ENCODE assay signal across 9 cellular contexts in the genomic region with DNA sequence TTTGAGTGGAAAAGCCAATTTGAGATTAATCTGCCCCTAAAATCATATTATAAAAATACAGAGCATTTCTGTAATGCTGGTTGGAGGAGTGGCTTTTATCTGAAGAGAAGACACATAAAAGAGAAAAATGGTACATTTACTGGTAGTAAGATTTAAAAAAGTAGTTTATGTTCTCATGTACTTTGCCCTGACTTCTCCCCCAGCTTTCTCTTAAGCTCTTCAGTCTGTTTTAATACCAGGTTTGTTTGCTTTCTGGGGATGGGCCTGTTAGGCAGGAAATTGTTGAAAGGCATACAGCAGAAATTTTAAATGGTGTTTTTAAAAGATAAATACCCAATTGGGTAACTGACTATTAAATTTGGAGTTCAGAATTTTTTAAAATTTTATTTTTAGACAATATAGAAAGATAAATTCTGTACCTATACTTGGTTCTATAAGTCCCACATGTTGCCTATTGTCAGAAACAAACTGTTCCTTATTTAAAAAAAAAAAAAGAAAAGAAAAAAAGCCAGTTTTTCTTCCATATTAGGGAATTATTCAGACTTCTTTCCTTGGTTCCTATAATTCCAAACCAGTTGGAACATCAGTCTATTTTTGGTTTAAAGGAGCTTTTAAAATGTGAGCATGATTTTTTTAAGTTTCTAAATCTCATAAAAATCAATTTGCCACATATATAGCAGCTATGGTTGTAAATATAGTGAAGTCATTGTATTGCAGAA.
A peak's percentile ranks its signal among the peaks of the same experiment; 100 is the strongest.
DNase-seq lines count a peak whose midpoint lies in the region; ATAC-seq and TF ChIP-seq lines count a peak whose summit lies in the region.
"Had no signal": no experiment of that assay in that cellular context is flagged by ENCODE, and none has a peak within 500 bp of the region (broad histone marks: within the 10 kb centered on the region; RNA-seq: fewer than 3 reads in every experiment).

No MANE protein-coding gene starts in this region.

- no peaks in the 10 kb centered on the region for H3K36me3 ChIP-seq in GM23338 (ENCODE audit: insufficient read depth)
- no peaks in the 10 kb centered on the region for H3K36me3 ChIP-seq in lower lobe of right lung

- H3K4me1 ChIP-seq in GM23338 (ENCODE audit: insufficient read depth) (peaks cover 30% of the 10 kb centered on the region), lower lobe of right lung (peaks cover 28% of the 10 kb centered on the region)

- H3K4me3 ChIP-seq in GM23338 (no peak overlapping the region), lower lobe of right lung (no peak overlapping the region)
- H3K4me3 ChIP-seq: lung had no signal

- no peak overlapping the region for H3K4me3 Mint-ChIP-seq in GM23338
- H3K4me3 Mint-ChIP-seq in activated CD8-positive, alpha-beta T cell treated with anti-CD3 and anti-CD28 coated beads for 36 hours = no peak overlapping the region

- no peaks in the 10 kb centered on the region for H4K20me1 ChIP-seq in GM23338 (replicated peaks; ENCODE audit: insufficient read depth)

- peaks cover 2% of the 10 kb centered on the region for H3K27me3 Mint-ChIP-seq in GM23338 (ENCODE audit: insufficient read depth, low read depth, poor library complexity)
- no peaks in the 10 kb centered on the region for H3K27me3 Mint-ChIP-seq in activated CD8-positive, alpha-beta T cell treated with anti-CD3 and anti-CD28 coated beads for 36 hours

- TF ChIP-seq CTCF in 22Rv1 (IDR thresholded peaks at IDR 0.05) (no peak), GM23338 (conservative IDR thresholded peaks at IDR 0.05; ENCODE audit: low read depth in 2 of 2) (no peak), lower lobe of right lung (IDR thresholded peaks at IDR 0.05) (no peak)
- TF ChIP-seq CTCF in activated CD8-positive, alpha-beta T cell treated with anti-CD3 and anti-CD28 coated beads for 36 hours (IDR thresholded peaks at IDR 0.05) = no peak

- no peaks in the 10 kb centered on the region for H3K9me3 Mint-ChIP-seq in GM23338
- H3K9me3 Mint-ChIP-seq in activated CD8-positive, alpha-beta T cell treated with anti-CD3 and anti-CD28 coated beads for 36 hours = no peaks in the 10 kb centered on the region

- POLR2A ChIA-PET in activated CD8-positive, alpha-beta T cell treated with anti-CD3 and anti-CD28 coated beads for 36 hours (lab: Charles Lee) = interaction anchor here (1.0 to 4.1 kb wide), 10 partner anchors 9 to 207 kb away, joined by 3 to 21 read pairs (median 5); no protein-coding TSS in a partner anchor

- DNase-seq in GM23338 (ENCODE audit: low spot score) (no peak), lower lobe of right lung (no peak), DMS79 treated with DMSO at 0.1 percent for 48 hours (lab: John Stamatoyannopoulos, UW) (no peak), NCI-H2107 treated with DMSO at 0.1 percent for 48 hours (lab: John Stamatoyannopoulos, UW; ENCODE audit: unreplicated experiment) (no peak), SKM-1 (lab: John Stamatoyannopoulos, UW; ENCODE audit: unreplicated experiment) (no peak), SK-N-DZ (ENCODE audit: low spot score) (no peak)
- DNase-seq in activated CD8-positive, alpha-beta T cell treated with anti-CD3 and anti-CD28 coated beads for 36 hours = no peak

- intact Hi-C loops in activated CD8-positive, alpha-beta T cell treated with anti-CD3 and anti-CD28 coated beads for 36 hours (cut with micrococcal nuclease) = loop anchor here (2.0 kb wide), 1 partner anchor 207 kb away; no protein-coding TSS in a partner anchor
- intact Hi-C loops in lower lobe of right lung (cut with DNase I) = no loop called here

- no peaks in the 10 kb centered on the region for H3K36me3 Mint-ChIP-seq in GM23338 (ENCODE audit: low read depth)
- H3K36me3 Mint-ChIP-seq in activated CD8-positive, alpha-beta T cell treated with anti-CD3 and anti-CD28 coated beads for 36 hours (ENCODE audit: low read depth) = peaks cover 33% of the 10 kb centered on the region

- H3K4me2 ChIP-seq in GM23338 = 0 out of 2 replicates have a peak overlapping the region, but pooled peaks have one; percentile 2

- H3K9me2 ChIP-seq in GM23338 (ENCODE audit: insufficient read depth) = no peaks in the 10 kb centered on the region

- H3K27ac ChIP-seq in 22Rv1 (peak overlapping the region; percentile 90), GM23338 (ENCODE audit: low read depth) (no peak overlapping the region), lower lobe of right lung (peak overlapping the region; percentile 73)

- H2AFZ ChIP-seq in GM23338 = no peak overlapping the region

- H3K27me3 ChIP-seq in GM23338 (ENCODE audit: insufficient read depth) (peaks cover 21% of the 10 kb centered on the region), lower lobe of right lung (ENCODE audit: low read depth) (no peaks in the 10 kb centered on the region)

- H3K4me1 Mint-ChIP-seq in GM23338 = peaks cover 26% of the 10 kb centered on the region
- H3K4me1 Mint-ChIP-seq in activated CD8-positive, alpha-beta T cell treated with anti-CD3 and anti-CD28 coated beads for 36 hours (ENCODE audit: low read depth) = peaks cover 60% of the 10 kb centered on the region

- no peaks in the 10 kb centered on the region for H3K9me3 ChIP-seq in lower lobe of right lung

- no peak overlapping the region for H3K27ac Mint-ChIP-seq in GM23338
- peak overlapping the region; percentile 82 for H3K27ac Mint-ChIP-seq in activated CD8-positive, alpha-beta T cell treated with anti-CD3 and anti-CD28 coated beads for 36 hours

- CTCF ChIA-PET in activated CD8-positive, alpha-beta T cell treated with anti-CD3 and anti-CD28 coated beads for 36 hours (lab: Charles Lee) = interaction anchor here (0.6 to 5.8 kb wide), 43 partner anchors 8 to 399 kb away, joined by 3 to 106 read pairs (median 5); partner anchors contain the start of gene ARID5B

- ATAC-seq in GM23338 (no peak), lower lobe of right lung (peak; percentile 43 to 86)
- no peak for ATAC-seq in activated CD8-positive, alpha-beta T cell treated with anti-CD3 and anti-CD28 coated beads for 36 hours

- H3K79me2 ChIP-seq in GM23338 (replicated peaks; ENCODE audit: insufficient read depth) = no peaks in the 10 kb centered on the region

- H3F3A ChIP-seq in GM23338 (replicated peaks; ENCODE audit: low read depth) = no peaks in the 10 kb centered on the region

TF ChIP-seq in GM23338, 12 proteins besides CTCF, POLR2A, EP300 and RAD21 (continues in another document):
- TF ChIP-seq ZNF331 (CRISPR knock-in tag; IDR thresholded peaks at IDR 0.05; ENCODE audit: low read depth) = no peak
- no peak for TF ChIP-seq STAT1 (IDR thresholded peaks at IDR 0.05; ENCODE audit: unreplicated experiment)
- TF ChIP-seq CREB1 (CRISPR knock-in tag; IDR thresholded peaks at IDR 0.05; ENCODE audit: low read depth) = no peak
- TF ChIP-seq ZNF114 (CRISPR knock-in tag; IDR thresholded peaks at IDR 0.05) = no peak
- no peak for TF ChIP-seq ZNF462 (CRISPR knock-in tag; IDR thresholded peaks at IDR 0.05)

Comparison
In these comparisons a context has a peak if more than half of its experiments do, and no peak if none do; other contexts are left out.
1. ATAC-seq: peak in lower lobe of right lung (2 of 2); none in GM23338 (single experiment) and activated CD8-positive, alpha-beta T cell treated with anti-CD3 and anti-CD28 coated beads for 36 hours (single experiment).